Comparison of ENCODE assay signal across 1 cellular context in genomic region chr2:46858697-46859080, GRCh38.
TF ChIP-seq lines count a peak whose summit lies in the region.

No MANE protein-coding gene starts in this region.

TF ChIP-seq in K562, 482 proteins besides CTCF, POLR2A, EP300 and RAD21:
- TF ChIP-seq ZNF407 (IDR thresholded peaks at IDR 0.05; ENCODE audit: low read depth) (no peak), TCF7L2 (IDR thresholded peaks at IDR 0.05; ENCODE audit: low read depth, low read length) (no peak), NFYB (IDR thresholded peaks at IDR 0.05; ENCODE audit: extremely low read depth, insufficient read length) (no peak), SMAD4 (CRISPR knock-in tag; conservative IDR thresholded peaks at IDR 0.05) (no peak), MAX (CRISPR knock-in tag; IDR thresholded peaks at IDR 0.05) (no peak), MAZ (CRISPR knock-in tag; conservative IDR thresholded peaks at IDR 0.05 in 1 of 2, IDR thresholded peaks at IDR 0.05 in 1 of 2) (no peak), SNAPC5 (CRISPR knock-in tag; IDR thresholded peaks at IDR 0.05) (no peak), MAFF (IDR thresholded peaks at IDR 0.05; ENCODE audit: low read length) (no peak), BCL6 (CRISPR knock-in tag; IDR thresholded peaks at IDR 0.05) (no peak), BRD4 (IDR thresholded peaks at IDR 0.05) (no peak), CTBP1 (IDR thresholded peaks at IDR 0.05; ENCODE audit: borderline replicate concordance) (no peak), E4F1 (CRISPR knock-in tag; IDR thresholded peaks at IDR 0.05; ENCODE audit: borderline replicate concordance) (no peak)
- TF ChIP-seq, protein P1, sequence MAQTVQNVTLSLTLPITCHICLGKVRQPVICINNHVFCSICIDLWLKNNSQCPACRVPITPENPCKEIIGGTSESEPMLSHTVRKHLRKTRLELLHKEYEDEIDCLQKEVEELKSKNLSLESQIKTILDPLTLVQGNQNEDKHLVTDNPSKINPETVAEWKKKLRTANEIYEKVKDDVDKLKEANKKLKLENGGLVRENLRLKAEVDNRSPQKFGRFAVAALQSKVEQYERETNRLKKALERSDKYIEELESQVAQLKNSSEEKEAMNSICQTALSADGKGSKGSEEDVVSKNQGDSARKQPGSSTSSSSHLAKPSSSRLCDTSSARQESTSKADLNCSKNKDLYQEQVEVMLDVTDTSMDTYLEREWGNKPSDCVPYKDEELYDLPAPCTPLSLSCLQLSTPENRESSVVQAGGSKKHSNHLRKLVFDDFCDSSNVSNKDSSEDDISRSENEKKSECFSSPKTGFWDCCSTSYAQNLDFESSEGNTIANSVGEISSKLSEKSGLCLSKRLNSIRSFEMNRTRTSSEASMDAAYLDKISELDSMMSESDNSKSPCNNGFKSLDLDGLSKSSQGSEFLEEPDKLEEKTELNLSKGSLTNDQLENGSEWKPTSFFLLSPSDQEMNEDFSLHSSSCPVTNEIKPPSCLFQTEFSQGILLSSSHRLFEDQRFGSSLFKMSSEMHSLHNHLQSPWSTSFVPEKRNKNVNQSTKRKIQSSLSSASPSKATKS (CRISPR knock-in tag; IDR thresholded peaks at IDR 0.05), result no peak
TF ChIP-seq in K562: peak in this region for 0.
